ENCODE assay signal across 1 cellular context in the genomic region with DNA sequence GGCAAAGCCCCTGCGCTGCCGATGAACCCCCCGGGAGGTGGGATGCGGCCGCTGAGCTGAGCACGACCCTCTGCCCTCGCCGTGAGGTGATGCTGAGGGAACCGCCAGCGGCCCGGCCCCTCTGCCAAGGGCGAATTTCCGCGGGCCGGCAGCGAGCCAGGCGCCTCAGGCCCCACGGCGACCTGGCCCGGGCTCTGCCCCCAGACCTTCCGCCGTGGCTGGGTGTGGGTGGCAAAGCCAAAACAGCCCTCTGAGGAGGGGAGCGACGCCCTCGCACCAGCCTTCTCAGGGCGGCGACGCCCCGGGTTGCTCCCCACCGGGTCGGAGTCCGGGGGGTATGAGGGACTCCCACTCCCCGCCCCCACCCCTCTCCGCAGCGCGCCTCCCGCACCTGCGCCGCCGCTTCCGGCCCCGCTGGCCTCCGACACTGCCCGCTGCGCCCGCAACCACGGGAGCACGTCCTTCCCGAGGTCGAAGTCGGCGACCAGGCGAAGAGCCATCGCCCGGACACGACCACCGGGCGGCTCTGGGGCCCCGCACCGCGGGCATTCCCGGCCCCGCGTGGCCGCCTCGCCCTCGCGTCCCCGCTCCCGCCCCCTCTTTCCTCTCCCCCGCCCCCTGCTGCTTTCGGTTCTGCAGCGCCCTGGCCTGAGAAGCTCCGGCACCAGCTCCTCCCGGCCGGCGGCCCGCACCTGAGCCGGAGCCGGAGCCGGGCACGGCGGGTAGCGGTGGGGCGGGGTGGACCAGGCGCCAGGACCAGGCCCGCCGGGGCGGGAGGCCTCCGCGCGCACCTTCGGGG.
TF ChIP-seq lines count a peak whose summit lies in the region.

A gene with protein sequence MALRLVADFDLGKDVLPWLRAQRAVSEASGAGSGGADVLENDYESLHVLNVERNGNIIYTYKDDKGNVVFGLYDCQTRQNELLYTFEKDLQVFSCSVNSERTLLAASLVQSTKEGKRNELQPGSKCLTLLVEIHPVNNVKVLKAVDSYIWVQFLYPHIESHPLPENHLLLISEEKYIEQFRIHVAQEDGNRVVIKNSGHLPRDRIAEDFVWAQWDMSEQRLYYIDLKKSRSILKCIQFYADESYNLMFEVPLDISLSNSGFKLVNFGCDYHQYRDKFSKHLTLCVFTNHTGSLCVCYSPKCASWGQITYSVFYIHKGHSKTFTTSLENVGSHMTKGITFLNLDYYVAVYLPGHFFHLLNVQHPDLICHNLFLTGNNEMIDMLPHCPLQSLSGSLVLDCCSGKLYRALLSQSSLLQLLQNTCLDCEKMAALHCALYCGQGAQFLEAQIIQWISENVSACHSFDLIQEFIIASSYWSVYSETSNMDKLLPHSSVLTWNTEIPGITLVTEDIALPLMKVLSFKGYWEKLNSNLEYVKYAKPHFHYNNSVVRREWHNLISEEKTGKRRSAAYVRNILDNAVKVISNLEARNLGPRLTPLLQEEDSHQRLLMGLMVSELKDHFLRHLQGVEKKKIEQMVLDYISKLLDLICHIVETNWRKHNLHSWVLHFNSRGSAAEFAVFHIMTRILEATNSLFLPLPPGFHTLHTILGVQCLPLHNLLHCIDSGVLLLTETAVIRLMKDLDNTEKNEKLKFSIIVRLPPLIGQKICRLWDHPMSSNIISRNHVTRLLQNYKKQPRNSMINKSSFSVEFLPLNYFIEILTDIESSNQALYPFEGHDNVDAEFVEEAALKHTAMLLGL (minus strand): TSS at position 528 of the 799 bp plus-strand sequence. CDS start 28 bp downstream, at position 500.

TF ChIP-seq in HepG2, 621 proteins besides CTCF, POLR2A, EP300 and RAD21 (continued from another document and continues in another):
- TF ChIP-seq, protein P1, sequence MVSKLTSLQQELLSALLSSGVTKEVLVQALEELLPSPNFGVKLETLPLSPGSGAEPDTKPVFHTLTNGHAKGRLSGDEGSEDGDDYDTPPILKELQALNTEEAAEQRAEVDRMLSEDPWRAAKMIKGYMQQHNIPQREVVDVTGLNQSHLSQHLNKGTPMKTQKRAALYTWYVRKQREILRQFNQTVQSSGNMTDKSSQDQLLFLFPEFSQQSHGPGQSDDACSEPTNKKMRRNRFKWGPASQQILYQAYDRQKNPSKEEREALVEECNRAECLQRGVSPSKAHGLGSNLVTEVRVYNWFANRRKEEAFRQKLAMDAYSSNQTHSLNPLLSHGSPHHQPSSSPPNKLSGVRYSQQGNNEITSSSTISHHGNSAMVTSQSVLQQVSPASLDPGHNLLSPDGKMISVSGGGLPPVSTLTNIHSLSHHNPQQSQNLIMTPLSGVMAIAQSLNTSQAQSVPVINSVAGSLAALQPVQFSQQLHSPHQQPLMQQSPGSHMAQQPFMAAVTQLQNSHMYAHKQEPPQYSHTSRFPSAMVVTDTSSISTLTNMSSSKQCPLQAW (CRISPR knock-in tag; IDR thresholded peaks at IDR 0.05) = 0 out of 2 replicates have a peak, but pooled peaks have one; percentile 23
- TF ChIP-seq AGO2 (optimal IDR thresholded peaks at IDR 0.05; ENCODE audit: low read depth, low read length) = peak; percentile 99
- peak; percentile 76; the same call in 1 of the 2 replicates for TF ChIP-seq HES4 (CRISPR knock-in tag; IDR thresholded peaks at IDR 0.05; ENCODE audit: borderline replicate concordance)
- TF ChIP-seq ZNF558 (CRISPR knock-in tag; IDR thresholded peaks at IDR 0.05; ENCODE audit: borderline replicate concordance) = peak; percentile 70; the same call in 1 of the 2 replicates
- TF ChIP-seq, protein P2, sequence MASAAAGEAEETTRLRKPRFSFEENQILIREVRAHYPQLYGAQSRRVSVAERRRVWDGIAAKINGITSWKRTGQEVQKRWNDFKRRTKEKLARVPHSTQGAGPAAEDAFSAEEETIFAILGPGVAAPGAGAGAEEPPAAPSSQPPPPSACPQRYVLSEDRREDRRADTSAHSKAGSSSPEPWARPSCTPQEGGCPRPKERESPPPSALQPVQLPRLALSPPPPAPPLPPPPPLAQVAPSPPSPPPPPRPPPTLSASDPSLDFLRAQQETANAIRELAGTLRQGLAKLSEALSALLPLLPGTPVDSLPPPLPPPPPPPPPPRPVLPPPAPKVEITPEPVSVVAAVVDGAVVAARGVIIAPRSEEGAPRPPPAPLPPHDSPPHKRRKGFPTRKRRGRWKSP (CRISPR knock-in tag; IDR thresholded peaks at IDR 0.05) = 0 out of 2 replicates have a peak, but pooled peaks have one; percentile 64
- TF ChIP-seq KDM2A (CRISPR knock-in tag; IDR thresholded peaks at IDR 0.05; ENCODE audit: borderline replicate concordance, low read depth) = peak; percentile 78; the same call in 1 of the 2 replicates
- TF ChIP-seq, protein P3, sequence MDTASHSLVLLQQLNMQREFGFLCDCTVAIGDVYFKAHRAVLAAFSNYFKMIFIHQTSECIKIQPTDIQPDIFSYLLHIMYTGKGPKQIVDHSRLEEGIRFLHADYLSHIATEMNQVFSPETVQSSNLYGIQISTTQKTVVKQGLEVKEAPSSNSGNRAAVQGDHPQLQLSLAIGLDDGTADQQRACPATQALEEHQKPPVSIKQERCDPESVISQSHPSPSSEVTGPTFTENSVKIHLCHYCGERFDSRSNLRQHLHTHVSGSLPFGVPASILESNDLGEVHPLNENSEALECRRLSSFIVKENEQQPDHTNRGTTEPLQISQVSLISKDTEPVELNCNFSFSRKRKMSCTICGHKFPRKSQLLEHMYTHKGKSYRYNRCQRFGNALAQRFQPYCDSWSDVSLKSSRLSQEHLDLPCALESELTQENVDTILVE (CRISPR knock-in tag; IDR thresholded peaks at IDR 0.05) = no peak
- TF ChIP-seq RBM22 (optimal IDR thresholded peaks at IDR 0.05; ENCODE audit: low read length) = peak; percentile 88
- no peak for TF ChIP-seq ZC3H4 (CRISPR knock-in tag; IDR thresholded peaks at IDR 0.05; ENCODE audit: borderline replicate concordance)
- no peak; the same call in 1 of the 2 replicates for TF ChIP-seq FLYWCH1 (CRISPR knock-in tag; IDR thresholded peaks at IDR 0.05)
- TF ChIP-seq ZNF747 (CRISPR knock-in tag; IDR thresholded peaks at IDR 0.05; ENCODE audit: borderline replicate concordance) = peak; percentile 88
- TF ChIP-seq, protein P4, sequence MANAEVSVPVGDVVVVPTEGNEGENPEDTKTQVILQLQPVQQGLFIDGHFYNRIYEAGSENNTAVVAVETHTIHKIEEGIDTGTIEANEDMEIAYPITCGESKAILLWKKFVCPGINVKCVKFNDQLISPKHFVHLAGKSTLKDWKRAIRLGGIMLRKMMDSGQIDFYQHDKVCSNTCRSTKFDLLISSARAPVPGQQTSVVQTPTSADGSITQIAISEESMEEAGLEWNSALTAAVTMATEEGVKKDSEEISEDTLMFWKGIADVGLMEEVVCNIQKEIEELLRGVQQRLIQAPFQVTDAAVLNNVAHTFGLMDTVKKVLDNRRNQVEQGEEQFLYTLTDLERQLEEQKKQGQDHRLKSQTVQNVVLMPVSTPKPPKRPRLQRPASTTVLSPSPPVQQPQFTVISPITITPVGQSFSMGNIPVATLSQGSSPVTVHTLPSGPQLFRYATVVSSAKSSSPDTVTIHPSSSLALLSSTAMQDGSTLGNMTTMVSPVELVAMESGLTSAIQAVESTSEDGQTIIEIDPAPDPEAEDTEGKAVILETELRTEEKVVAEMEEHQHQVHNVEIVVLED (CRISPR knock-in tag; IDR thresholded peaks at IDR 0.05; ENCODE audit: borderline replicate concordance) = 0 out of 2 replicates have a peak, but pooled peaks have one; percentile 18
- TF ChIP-seq ZNF547 (CRISPR knock-in tag; IDR thresholded peaks at IDR 0.05) = peak; percentile 79
- no peak for TF ChIP-seq ZNF562 (CRISPR knock-in tag; IDR thresholded peaks at IDR 0.05; ENCODE audit: borderline replicate concordance)
- TF ChIP-seq, protein P5, sequence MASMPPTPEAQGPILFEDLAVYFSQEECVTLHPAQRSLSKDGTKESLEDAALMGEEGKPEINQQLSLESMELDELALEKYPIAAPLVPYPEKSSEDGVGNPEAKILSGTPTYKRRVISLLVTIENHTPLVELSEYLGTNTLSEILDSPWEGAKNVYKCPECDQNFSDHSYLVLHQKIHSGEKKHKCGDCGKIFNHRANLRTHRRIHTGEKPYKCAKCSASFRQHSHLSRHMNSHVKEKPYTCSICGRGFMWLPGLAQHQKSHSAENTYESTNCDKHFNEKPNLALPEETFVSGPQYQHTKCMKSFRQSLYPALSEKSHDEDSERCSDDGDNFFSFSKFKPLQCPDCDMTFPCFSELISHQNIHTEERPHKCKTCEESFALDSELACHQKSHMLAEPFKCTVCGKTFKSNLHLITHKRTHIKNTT (CRISPR knock-in tag; IDR thresholded peaks at IDR 0.05) = no peak
- peak; percentile 56; the same call in 1 of the 2 replicates for TF ChIP-seq HIVEP1 (CRISPR knock-in tag; IDR thresholded peaks at IDR 0.05)
- peak; percentile 80 for TF ChIP-seq ZNF138 (CRISPR knock-in tag; IDR thresholded peaks at IDR 0.05; ENCODE audit: low read depth)
- TF ChIP-seq, protein P6, sequence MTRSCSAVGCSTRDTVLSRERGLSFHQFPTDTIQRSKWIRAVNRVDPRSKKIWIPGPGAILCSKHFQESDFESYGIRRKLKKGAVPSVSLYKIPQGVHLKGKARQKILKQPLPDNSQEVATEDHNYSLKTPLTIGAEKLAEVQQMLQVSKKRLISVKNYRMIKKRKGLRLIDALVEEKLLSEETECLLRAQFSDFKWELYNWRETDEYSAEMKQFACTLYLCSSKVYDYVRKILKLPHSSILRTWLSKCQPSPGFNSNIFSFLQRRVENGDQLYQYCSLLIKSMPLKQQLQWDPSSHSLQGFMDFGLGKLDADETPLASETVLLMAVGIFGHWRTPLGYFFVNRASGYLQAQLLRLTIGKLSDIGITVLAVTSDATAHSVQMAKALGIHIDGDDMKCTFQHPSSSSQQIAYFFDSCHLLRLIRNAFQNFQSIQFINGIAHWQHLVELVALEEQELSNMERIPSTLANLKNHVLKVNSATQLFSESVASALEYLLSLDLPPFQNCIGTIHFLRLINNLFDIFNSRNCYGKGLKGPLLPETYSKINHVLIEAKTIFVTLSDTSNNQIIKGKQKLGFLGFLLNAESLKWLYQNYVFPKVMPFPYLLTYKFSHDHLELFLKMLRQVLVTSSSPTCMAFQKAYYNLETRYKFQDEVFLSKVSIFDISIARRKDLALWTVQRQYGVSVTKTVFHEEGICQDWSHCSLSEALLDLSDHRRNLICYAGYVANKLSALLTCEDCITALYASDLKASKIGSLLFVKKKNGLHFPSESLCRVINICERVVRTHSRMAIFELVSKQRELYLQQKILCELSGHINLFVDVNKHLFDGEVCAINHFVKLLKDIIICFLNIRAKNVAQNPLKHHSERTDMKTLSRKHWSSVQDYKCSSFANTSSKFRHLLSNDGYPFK (CRISPR knock-in tag; IDR thresholded peaks at IDR 0.05; ENCODE audit: borderline replicate concordance) = peak; percentile 54; the same call in 1 of the 2 replicates
- peak; percentile 59 for TF ChIP-seq PHF8 (CRISPR knock-in tag; IDR thresholded peaks at IDR 0.05)
- peak; percentile 92 for TF ChIP-seq ZNF446 (CRISPR knock-in tag; IDR thresholded peaks at IDR 0.05)
- peak; percentile 22; the same call in 1 of the 2 replicates for TF ChIP-seq MTA1 (CRISPR knock-in tag; IDR thresholded peaks at IDR 0.05; ENCODE audit: borderline replicate concordance)
- no peak for TF ChIP-seq ZBTB21 (CRISPR knock-in tag; IDR thresholded peaks at IDR 0.05)
- 0 out of 2 replicates have a peak, but pooled peaks have one; percentile 62 for TF ChIP-seq ZFAT (CRISPR knock-in tag; conservative IDR thresholded peaks at IDR 0.05)
- TF ChIP-seq, protein P7, sequence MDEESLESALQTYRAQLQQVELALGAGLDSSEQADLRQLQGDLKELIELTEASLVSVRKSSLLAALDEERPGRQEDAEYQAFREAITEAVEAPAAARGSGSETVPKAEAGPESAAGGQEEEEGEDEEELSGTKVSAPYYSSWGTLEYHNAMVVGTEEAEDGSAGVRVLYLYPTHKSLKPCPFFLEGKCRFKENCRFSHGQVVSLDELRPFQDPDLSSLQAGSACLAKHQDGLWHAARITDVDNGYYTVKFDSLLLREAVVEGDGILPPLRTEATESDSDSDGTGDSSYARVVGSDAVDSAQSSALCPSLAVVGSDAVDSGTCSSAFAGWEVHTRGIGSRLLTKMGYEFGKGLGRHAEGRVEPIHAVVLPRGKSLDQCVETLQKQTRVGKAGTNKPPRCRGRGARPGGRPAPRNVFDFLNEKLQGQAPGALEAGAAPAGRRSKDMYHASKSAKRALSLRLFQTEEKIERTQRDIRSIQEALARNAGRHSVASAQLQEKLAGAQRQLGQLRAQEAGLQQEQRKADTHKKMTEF (CRISPR knock-in tag; IDR thresholded peaks at IDR 0.05) = peak; percentile 73; the same call in 1 of the 2 replicates
- peak; percentile 72; the same call in 1 of the 2 replicates for TF ChIP-seq NRL (CRISPR knock-in tag; IDR thresholded peaks at IDR 0.05; ENCODE audit: borderline replicate concordance)
- peak; percentile 54; the same call in 1 of the 2 replicates for TF ChIP-seq ZNF746 (CRISPR knock-in tag; IDR thresholded peaks at IDR 0.05)
- TF ChIP-seq FOXA1 (IDR thresholded peaks at IDR 0.05) = no peak
- peak; percentile 17; the same call in 1 of the 2 replicates for TF ChIP-seq FOXA1 (CRISPR knock-in tag; IDR thresholded peaks at IDR 0.05)
- TF ChIP-seq ATF7-NPFF (CRISPR knock-in tag; IDR thresholded peaks at IDR 0.05; ENCODE audit: low read depth) = peak; percentile 66; the same call in 1 of the 2 replicates
- TF ChIP-seq KLF12 (CRISPR knock-in tag; IDR thresholded peaks at IDR 0.05; ENCODE audit: borderline replicate concordance) = 0 out of 2 replicates have a peak, but pooled peaks have one; percentile 37
- TF ChIP-seq AGO1 (IDR thresholded peaks at IDR 0.05; ENCODE audit: low read depth, low read length, poor library complexity, severe bottlenecking) = peak; percentile 68
- TF ChIP-seq ZNF143 (CRISPR knock-in tag; IDR thresholded peaks at IDR 0.05) = peak; percentile 19; the same call in 1 of the 2 replicates
- TF ChIP-seq ZNF780A (CRISPR knock-in tag; IDR thresholded peaks at IDR 0.05) = no peak; the same call in 1 of the 2 replicates
- TF ChIP-seq SPEN (CRISPR knock-in tag; IDR thresholded peaks at IDR 0.05; ENCODE audit: low read depth) = peak; percentile 33
- TF ChIP-seq ZBTB38 (CRISPR knock-in tag; IDR thresholded peaks at IDR 0.05) = peak; percentile 28; the same call in 1 of the 2 replicates
- TF ChIP-seq ZNF607 (CRISPR knock-in tag; IDR thresholded peaks at IDR 0.05; ENCODE audit: borderline replicate concordance) = 0 out of 2 replicates have a peak, but pooled peaks have one; percentile 74
- TF ChIP-seq, protein P8, sequence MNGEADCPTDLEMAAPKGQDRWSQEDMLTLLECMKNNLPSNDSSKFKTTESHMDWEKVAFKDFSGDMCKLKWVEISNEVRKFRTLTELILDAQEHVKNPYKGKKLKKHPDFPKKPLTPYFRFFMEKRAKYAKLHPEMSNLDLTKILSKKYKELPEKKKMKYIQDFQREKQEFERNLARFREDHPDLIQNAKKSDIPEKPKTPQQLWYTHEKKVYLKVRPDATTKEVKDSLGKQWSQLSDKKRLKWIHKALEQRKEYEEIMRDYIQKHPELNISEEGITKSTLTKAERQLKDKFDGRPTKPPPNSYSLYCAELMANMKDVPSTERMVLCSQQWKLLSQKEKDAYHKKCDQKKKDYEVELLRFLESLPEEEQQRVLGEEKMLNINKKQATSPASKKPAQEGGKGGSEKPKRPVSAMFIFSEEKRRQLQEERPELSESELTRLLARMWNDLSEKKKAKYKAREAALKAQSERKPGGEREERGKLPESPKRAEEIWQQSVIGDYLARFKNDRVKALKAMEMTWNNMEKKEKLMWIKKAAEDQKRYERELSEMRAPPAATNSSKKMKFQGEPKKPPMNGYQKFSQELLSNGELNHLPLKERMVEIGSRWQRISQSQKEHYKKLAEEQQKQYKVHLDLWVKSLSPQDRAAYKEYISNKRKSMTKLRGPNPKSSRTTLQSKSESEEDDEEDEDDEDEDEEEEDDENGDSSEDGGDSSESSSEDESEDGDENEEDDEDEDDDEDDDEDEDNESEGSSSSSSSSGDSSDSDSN (CRISPR knock-in tag; IDR thresholded peaks at IDR 0.05) = peak; percentile 95
- TF ChIP-seq HOXA9 (CRISPR knock-in tag; IDR thresholded peaks at IDR 0.05; ENCODE audit: borderline replicate concordance) = no peak
- TF ChIP-seq FOXA3 (CRISPR knock-in tag; IDR thresholded peaks at IDR 0.05) = no peak
